ENCODE assay signal across 8 cellular contexts in the genomic region with DNA sequence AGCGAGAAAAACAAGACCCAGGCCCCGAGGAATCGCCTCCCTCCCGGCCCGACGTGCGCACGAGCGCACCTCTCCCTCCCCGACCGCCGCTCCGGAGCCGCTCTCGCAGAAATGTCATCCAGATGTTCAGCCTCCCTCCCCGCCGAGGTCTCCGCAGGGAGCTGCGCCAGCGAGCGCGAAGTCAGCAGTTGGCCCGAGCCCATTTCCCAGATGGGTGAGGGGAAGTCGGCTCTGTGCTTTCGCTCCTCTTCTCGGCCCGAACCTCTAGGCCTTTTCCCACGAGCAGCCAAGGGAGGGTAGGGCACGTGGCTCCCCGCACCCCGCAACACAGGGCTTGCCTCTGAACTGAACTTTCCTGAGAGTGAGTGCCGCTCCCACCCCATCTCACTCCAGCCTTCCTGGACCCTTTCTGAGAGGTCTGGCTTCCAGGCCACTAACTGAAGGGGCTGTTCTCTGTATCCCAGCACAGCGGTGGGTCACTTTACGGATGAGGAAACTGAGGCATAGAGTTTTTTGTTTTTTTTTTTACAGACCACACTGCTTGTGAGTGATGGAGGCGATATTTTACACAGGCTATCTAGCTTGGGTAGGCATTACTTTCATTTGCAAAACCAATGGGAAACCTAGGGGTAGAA. TPM values are rescaled to one million over a fixed set of nuclear protein-coding genes. Genes with fewer than 3 reads are reported as not detected.
DNase-seq lines count a peak whose midpoint lies in the region; TF ChIP-seq lines count a peak whose summit lies in the region.

No MANE protein-coding gene starts in this region.

- no peaks in the 10 kb centered on the region for H3F3A ChIP-seq in GM23248 (ENCODE audit: insufficient read depth)

- peaks cover 10% of the 10 kb centered on the region for H3K36me3 Mint-ChIP-seq in Caco-2 (ENCODE audit: insufficient read depth, unreplicated experiment)
- peaks cover 7% of the 10 kb centered on the region for H3K36me3 Mint-ChIP-seq in dendritic cell treated with granulocyte-macrophage colony-stimulating factor and Interleukin-4, amounts not matched to agents 40 ng/mL and 50 ng/mL, for 4 days (ENCODE audit: low read depth)

- no peak overlapping the region for H2BK15ac ChIP-seq in mesenchymal stem cell (ENCODE audit: low read depth, poor library complexity, severe bottlenecking)

- CTCF ChIA-PET in Caco-2 (lab: Charles Lee), result interaction anchor here (0.6 to 5.9 kb wide), 31 partner anchors 9 to 1221 kb away, joined by 3 to 96 read pairs (median 4); partner anchors contain the start of genes FLVCR2 and TTLL5

- BruUV-seq in Caco-2 (replicated peaks; lab: Mats Ljungman, UMichigan), result no TSS peak

- H3K27ac ChIP-seq in GM23248 (0 out of 2 replicates have a peak overlapping the region, but pooled peaks have one; percentile 13), mesenchymal stem cell (ENCODE audit: low read length, poor library complexity, severe bottlenecking) (no peak overlapping the region), thymus (ENCODE audit: low read depth) (peak overlapping the region; percentile 15)

- H4K91ac ChIP-seq in mesenchymal stem cell (ENCODE audit: low read length), result no peak overlapping the region

- intact Hi-C loops in Caco-2 (cut with micrococcal nuclease; ENCODE audit: unreplicated experiment), result loop anchor here (1.0 kb wide), 3 partner anchors 77 to 272 kb away; no protein-coding TSS in a partner anchor
- intact Hi-C loops in dendritic cell treated with granulocyte-macrophage colony-stimulating factor and Interleukin-4, amounts not matched to agents 40 ng/mL and 50 ng/mL, for 4 days (cut with micrococcal nuclease), result loop anchor here (1.0 to 10.0 kb wide), 4 partner anchors 78 to 406 kb away; partner anchors contain the start of genes FLVCR2 and GPATCH2L

- H4K8ac ChIP-seq in mesenchymal stem cell (ENCODE audit: low read length), result no peak overlapping the region

- peak overlapping the region; percentile 95 for H3K4me2 ChIP-seq in GM23248 (ENCODE audit: unreplicated experiment)
- H3K4me2 ChIP-seq in mesenchymal stem cell (ENCODE audit: low read length, poor library complexity, severe bottlenecking), result peak overlapping the region; percentile 61

- no peak overlapping the region for H2BK12ac ChIP-seq in mesenchymal stem cell (ENCODE audit: low read length in 2 of 2)

- H3K27ac Mint-ChIP-seq in Caco-2 (ENCODE audit: unreplicated experiment), result peak overlapping the region; percentile 39
- H3K27ac Mint-ChIP-seq in dendritic cell treated with granulocyte-macrophage colony-stimulating factor and Interleukin-4, amounts not matched to agents 40 ng/mL and 50 ng/mL, for 4 days, result no peak overlapping the region

- no peak overlapping the region for H2BK120ac ChIP-seq in mesenchymal stem cell (ENCODE audit: low read depth, low read length)

- peaks cover 21% of the 10 kb centered on the region for H3K79me2 ChIP-seq in GM23248 (ENCODE audit: insufficient read depth)

- no peak overlapping the region for H3K14ac ChIP-seq in mesenchymal stem cell (ENCODE audit: low read length in 2 of 2)

- POLR2A ChIA-PET in Caco-2 (lab: Charles Lee), result interaction anchor here (0.6 to 1.1 kb wide), 4 partner anchors 76 to 648 kb away, joined by 3 to 4 read pairs (median 3); no protein-coding TSS in a partner anchor

- no peak overlapping the region for H3K4ac ChIP-seq in mesenchymal stem cell (ENCODE audit: low read depth in 1 of 2, low read length in 2 of 2)

- peak overlapping the region; percentile 58 for H2AK5ac ChIP-seq in mesenchymal stem cell (ENCODE audit: low read length, severe bottlenecking)

- H3K4me1 ChIP-seq in Caco-2 (peaks cover 8% of the 10 kb centered on the region), GM23248 (ENCODE audit: insufficient read depth) (peaks cover 31% of the 10 kb centered on the region), mesenchymal stem cell (ENCODE audit: control insufficient read depth, insufficient read depth, low read depth, low read length) (peaks cover 34% of the 10 kb centered on the region), thymus (ENCODE audit: control insufficient read depth, insufficient read depth, low read length) (peaks cover 8% of the 10 kb centered on the region)

- peak overlapping the region in 1 of 2 experiments; percentile 63 for H3K18ac ChIP-seq in mesenchymal stem cell (ENCODE audit: low read depth in 1 of 2, low read length in 2 of 2)

- no peak for TF ChIP-seq CTCF in Caco-2 (IDR thresholded peaks at IDR 0.05; ENCODE audit: insufficient read depth in 1 of 2, low read depth in 1 of 2, low read length in 1 of 2, severe bottlenecking in 1 of 2, unreplicated experiment in 1 of 2)

- H3K9me2 ChIP-seq in GM23248 (ENCODE audit: insufficient read depth), result no peaks in the 10 kb centered on the region

- H3K9me3 Mint-ChIP-seq in Caco-2 (ENCODE audit: unreplicated experiment), result no peaks in the 10 kb centered on the region
- no peaks in the 10 kb centered on the region for H3K9me3 Mint-ChIP-seq in dendritic cell treated with granulocyte-macrophage colony-stimulating factor and Interleukin-4, amounts not matched to agents 40 ng/mL and 50 ng/mL, for 4 days

- no peak overlapping the region for H3K23ac ChIP-seq in mesenchymal stem cell (ENCODE audit: low read length in 2 of 2)

- no peaks in the 10 kb centered on the region for H3K27me3 ChIP-seq in Caco-2 (replicated peaks; ENCODE audit: control insufficient read depth, insufficient read depth, low read length)
- H3K27me3 ChIP-seq in GM23248 (replicated peaks; ENCODE audit: insufficient read depth), result no peaks in the 10 kb centered on the region
- no peaks in the 10 kb centered on the region for H3K27me3 ChIP-seq in mesenchymal stem cell (ENCODE audit: control insufficient read depth in 1 of 2, insufficient read depth in 1 of 2, low read length in 2 of 2)
- H3K27me3 ChIP-seq in thymus (ENCODE audit: control insufficient read depth, insufficient read depth), result peaks cover 2% of the 10 kb centered on the region

- H3K9ac ChIP-seq in GM23248, result peak overlapping the region; percentile 94
- peak overlapping the region; percentile 83 for H3K9ac ChIP-seq in mesenchymal stem cell (ENCODE audit: low read length)

- H3K36me3 ChIP-seq in Caco-2 (ENCODE audit: control insufficient read depth, insufficient read depth, low read length), result no peaks in the 10 kb centered on the region
- H3K36me3 ChIP-seq in GM23248 (ENCODE audit: low read depth), result no peaks in the 10 kb centered on the region
- H3K36me3 ChIP-seq in mesenchymal stem cell (ENCODE audit: control insufficient read depth in 1 of 2, insufficient read depth in 2 of 2, low read depth in 1 of 2, low read length in 2 of 2), result no peaks in the 10 kb centered on the region
- H3K36me3 ChIP-seq in thymus (ENCODE audit: control insufficient read depth, insufficient read depth), result no peaks in the 10 kb centered on the region

- H2AFZ ChIP-seq in GM23248, result peak overlapping the region; percentile 84
- H2AFZ ChIP-seq in mesenchymal stem cell (ENCODE audit: low read depth, low read length), result peak overlapping the region; percentile 30

- no peaks in the 10 kb centered on the region for H3K27me3 Mint-ChIP-seq in Caco-2 (ENCODE audit: insufficient read depth, unreplicated experiment)
- peaks cover 48% of the 10 kb centered on the region for H3K27me3 Mint-ChIP-seq in dendritic cell treated with granulocyte-macrophage colony-stimulating factor and Interleukin-4, amounts not matched to agents 40 ng/mL and 50 ng/mL, for 4 days

- no peaks in the 10 kb centered on the region for H4K20me1 ChIP-seq in GM23248 (ENCODE audit: insufficient read depth)

- in situ Hi-C loops in GM23248 (cut with MboI), result loop anchor here (10.0 kb wide), 1 partner anchor 268 kb away; no protein-coding TSS in a partner anchor

- H3K9me3 ChIP-seq in Caco-2 (no peaks in the 10 kb centered on the region), GM23248 (ENCODE audit: low read depth) (no peaks in the 10 kb centered on the region), mesenchymal stem cell (ENCODE audit: control insufficient read depth, low read length) (no peaks in the 10 kb centered on the region), thymus (ENCODE audit: control insufficient read depth) (no peaks in the 10 kb centered on the region)

- H2BK5ac ChIP-seq in mesenchymal stem cell (ENCODE audit: low read depth, low read length, poor library complexity, severe bottlenecking), result no peak overlapping the region

- 8 to 14% methylated on average over 21 to 34 of the region's 35 CpGs for WGBS in GM23248 (ENCODE audit: low coverage in 1 of 2, low lambda C conversion rate in 2 of 2, missing lambda C conversion rate in 2 of 2), 2 experiments
- 8% methylated on average over 22 of the region's 35 CpGs for WGBS in mesenchymal stem cell
- 14% methylated on average over 35 of the region's 35 CpGs for WGBS in thymus

- peaks cover 34% of the 10 kb centered on the region for H3K4me1 Mint-ChIP-seq in Caco-2 (ENCODE audit: low read depth, unreplicated experiment)
- H3K4me1 Mint-ChIP-seq in dendritic cell treated with granulocyte-macrophage colony-stimulating factor and Interleukin-4, amounts not matched to agents 40 ng/mL and 50 ng/mL, for 4 days (ENCODE audit: low read depth), result peaks cover 41% of the 10 kb centered on the region

- H3K4me3 ChIP-seq in Caco-2 (ENCODE audit: low read depth, low read length), result peak overlapping the region; percentile 56
- H3K4me3 ChIP-seq in GM23248, result peak overlapping the region; percentile 94
- peak overlapping the region; percentile 55 to 78 for H3K4me3 ChIP-seq in mesenchymal stem cell (ENCODE audit: insufficient read depth in 1 of 2, low read depth in 1 of 2, low read length in 2 of 2)
- H3K4me3 ChIP-seq in thymus (ENCODE audit: low read length), result peak overlapping the region; percentile 75

- peak overlapping the region; percentile 79 for H3K4me3 Mint-ChIP-seq in Caco-2 (ENCODE audit: unreplicated experiment)
- peak overlapping the region; percentile 75 for H3K4me3 Mint-ChIP-seq in dendritic cell treated with granulocyte-macrophage colony-stimulating factor and Interleukin-4, amounts not matched to agents 40 ng/mL and 50 ng/mL, for 4 days

- DNase-seq in Caco-2 (peak in 1 of 2 experiments; percentile 48), GM23248 (peak; percentile 87), OCI-M1 (lab: John Stamatoyannopoulos, UW) (peak; percentile 50), mesenchymal stem cell (peak; percentile 62), T-helper 9 cell (no peak), GDM1 (lab: John Stamatoyannopoulos, UW) (no peak)

- peaks cover 30% of the 10 kb centered on the region for H3K79me1 ChIP-seq in mesenchymal stem cell (replicated peaks; ENCODE audit: low read length, poor library complexity, severe bottlenecking)

RNA-seq across cellular contexts. Expression of gene TGFB3, which starts 1.0 kb away (rescaled TPM):
- 10.2 and 12.4 TPM in 2 replicates for total RNA-seq in Caco-2 (2022)
- total RNA-seq in GM23248 (2014; rRNA removed; shearing (Covaris generic)), result 3.2 and 3.9 TPM in 2 replicates
- 3.7 and 4.0 TPM in 2 replicates for polyA plus RNA-seq in GM23248 (2016; fragmentation: Nextera tagmentation; extraction: Ambion mirVana)
- polyA plus RNA-seq in mesenchymal stem cell (2013, experiment 1 of 2), result 2.1 TPM
- polyA plus RNA-seq in mesenchymal stem cell (2013, experiment 2 of 2), result 1.8 TPM
- 21.0 TPM for polyA plus RNA-seq in thymus

RNA-seq across cellular contexts. Expression of gene IFT43, which starts 2.7 kb away (rescaled TPM):
- 16.1 and 19.5 TPM in 2 replicates for total RNA-seq in Caco-2 (2022)
- total RNA-seq in GM23248 (2014; rRNA removed; shearing (Covaris generic)), result 40.5 and 41.4 TPM in 2 replicates
- polyA plus RNA-seq in GM23248 (2016; fragmentation: Nextera tagmentation; extraction: Ambion mirVana) (67.9 and 74.1 TPM in 2 replicates), thymus (47.2 TPM)
- 19.5 TPM for polyA plus RNA-seq in mesenchymal stem cell (2013, experiment 1 of 2)
- 17.7 TPM for polyA plus RNA-seq in mesenchymal stem cell (2013, experiment 2 of 2)

Comparison
In these comparisons a context has a peak if more than half of its experiments do, and no peak if none do; other contexts are left out.
1. DNase-seq: peak in GM23248 (single experiment), OCI-M1 (single experiment) and mesenchymal stem cell (single experiment); none in T-helper 9 cell (single experiment) and GDM1 (single experiment).
2. Peak in every context shown above with its lines, with median percentiles within 50 percentile points of each other: H3K4me3 ChIP-seq.